6 cellular contexts compared by ENCODE assay signal in genomic region chrX:153727108-153727931, GRCh38. TPM values are rescaled to one million over a fixed set of nuclear protein-coding genes. Genes with fewer than 3 reads are reported as not detected.
DNase-seq lines count a peak whose midpoint lies in the region; ATAC-seq and TF ChIP-seq lines count a peak whose summit lies in the region.

No MANE protein-coding gene starts in this region.

- DNase-seq in H4 (ENCODE audit: low spot score): peak; percentile 16
- DNase-seq in activated B cell treated with CpG ODN at 0.5 μM for 24 hours: no peak
- DNase-seq in foreskin keratinocyte: no peak
- DNase-seq in RKO (ENCODE audit: low spot score): no peak
- DNase-seq in SHP77 treated with DMSO at 0.1 percent for 48 hours (lab: John Stamatoyannopoulos, UW): no peak

- 20% methylated on average over 23 of the region's 23 CpGs for WGBS in liver

- peak overlapping the region in 1 of 2 donors; percentile 47 for H3K9ac ChIP-seq in liver (ENCODE audit: low read depth in 1 of 2, low read length in 2 of 2)

- H3K4me1 ChIP-seq in liver (ENCODE audit: control insufficient read depth in 4 of 4, insufficient read depth in 4 of 4, low read length in 3 of 4): peaks cover 24 to 44% (median 38%) of the 10 kb centered on the region in 4 donors
- H3K4me1 ChIP-seq in foreskin keratinocyte: peaks cover 5% of the 10 kb centered on the region

- peaks cover 2% of the 10 kb centered on the region for H3K9me3 Mint-ChIP-seq in activated B cell treated with CpG ODN at 0.5 μM for 24 hours

- peaks cover 54% of the 10 kb centered on the region for H3K4me1 Mint-ChIP-seq in activated B cell treated with CpG ODN at 0.5 μM for 24 hours

- POLR2A ChIA-PET in activated B cell treated with CpG ODN at 0.5 μM for 24 hours (lab: Charles Lee): interaction anchor here (0.7 to 1.9 kb wide), 5 partner anchors 8 to 199 kb away, joined by 3 to 6 read pairs (median 3); partner anchors contain the start of gene SLC6A8

- no peaks in the 10 kb centered on the region for H3K27me3 ChIP-seq in liver (ENCODE audit: control insufficient read depth in 4 of 4, insufficient read depth in 4 of 4, low read length in 3 of 4)
- no peaks in the 10 kb centered on the region for H3K27me3 ChIP-seq in foreskin keratinocyte

- H3K36me3 Mint-ChIP-seq in activated B cell treated with CpG ODN at 0.5 μM for 24 hours (ENCODE audit: low read depth): peaks cover 21% of the 10 kb centered on the region

- H3K9me3 ChIP-seq in liver (ENCODE audit: control insufficient read depth in 4 of 4, low read length in 3 of 4): no peaks in the 10 kb centered on the region

- peaks cover 0 to 2% (median 0%) of the 10 kb centered on the region in 4 donors for H3K36me3 ChIP-seq in liver (ENCODE audit: control insufficient read depth in 4 of 4, insufficient read depth in 3 of 4, low read depth in 1 of 4, low read length in 3 of 4)

- ATAC-seq in activated B cell treated with CpG ODN at 0.5 μM for 24 hours (ENCODE audit: low read depth) (no peak), foreskin keratinocyte (no peak)

- H3K4me3 Mint-ChIP-seq in activated B cell treated with CpG ODN at 0.5 μM for 24 hours: peak overlapping the region; percentile 70

- H3K27ac ChIP-seq in liver (ENCODE audit: low read depth in 1 of 2, low read length in 2 of 2) (peak overlapping the region; percentile 86 to 88), foreskin keratinocyte (no peak overlapping the region)

- intact Hi-C loops in activated B cell treated with CpG ODN at 0.5 μM for 24 hours (cut with micrococcal nuclease): loop anchor here (1.0 to 10.0 kb wide), 4 partner anchors 8 to 647 kb away; partner anchors contain the start of genes ARHGAP4, EMD, FLNA and PLXNB3

- no peaks in the 10 kb centered on the region for H3K27me3 Mint-ChIP-seq in activated B cell treated with CpG ODN at 0.5 μM for 24 hours

- TF ChIP-seq RAD21 in liver (IDR thresholded peaks at IDR 0.05): no peak

- peak overlapping the region; percentile 56 for H3K27ac Mint-ChIP-seq in activated B cell treated with CpG ODN at 0.5 μM for 24 hours

- CTCF ChIA-PET in activated B cell treated with CpG ODN at 0.5 μM for 24 hours (lab: Charles Lee): interaction anchor here (1.5 kb wide), 1 partner anchor 256 kb away, joined by 3 read pairs; no protein-coding TSS in a partner anchor

- peak overlapping the region in 1 of 3 donors; percentile 82 for H3K4me3 ChIP-seq in liver (ENCODE audit: low read depth in 1 of 3, low read length in 3 of 3)

- TF ChIP-seq CTCF in activated B cell treated with CpG ODN at 0.5 μM for 24 hours (IDR thresholded peaks at IDR 0.05) (no peak), liver (IDR thresholded peaks at IDR 0.05; ENCODE audit: low read depth, low read length, missing input control) (no peak), foreskin keratinocyte (conservative IDR thresholded peaks at IDR 0.05) (no peak)

TF ChIP-seq in liver, 16 proteins besides CTCF, POLR2A, EP300 and RAD21:
- no peak for TF ChIP-seq EGR1 (IDR thresholded peaks at IDR 0.05; ENCODE audit: low read depth in 2 of 2)
- peak; percentile 18 for TF ChIP-seq MAX (IDR thresholded peaks at IDR 0.05)

RNA-seq across cellular contexts. Expression of gene ABCD1, which starts 2.7 kb away (rescaled TPM):
- 8.6 and 9.1 TPM in 2 replicates for total RNA-seq in H4 (2014; rRNA removed; shearing (Covaris generic))
- total RNA-seq in activated B cell treated with CpG ODN at 0.5 μM for 24 hours: 2.6 and 2.8 TPM in 2 replicates
- total RNA-seq in liver: 10 to 100 TPM in 1 of 2 donors, 1 to 10 TPM in 1; 5.6 to 10.8 TPM
- 1 to 10 TPM; 4.0 to 9.6 TPM for polyA plus RNA-seq in liver
- 2.2 and 3.2 TPM in 2 replicates for total RNA-seq in foreskin keratinocyte
- polyA plus RNA-seq in foreskin keratinocyte: 1.6 and 2.3 TPM in 2 replicates

RNA-seq across cellular contexts. Expression of gene BCAP31, which starts 3.1 kb away (rescaled TPM):
- 233 and 264 TPM in 2 replicates for total RNA-seq in H4 (2014; rRNA removed; shearing (Covaris generic))
- total RNA-seq in activated B cell treated with CpG ODN at 0.5 μM for 24 hours (90.5 and 90.7 TPM in 2 replicates), liver (100 to 1,000 TPM in 1 of 2 donors, 10 to 100 TPM in 1; 64.6 to 101 TPM), foreskin keratinocyte (239 and 289 TPM in 2 replicates)
- polyA plus RNA-seq in liver (100 to 1,000 TPM; 136 to 158 TPM), foreskin keratinocyte (275 and 350 TPM in 2 replicates)

RNA-seq across cellular contexts. Expression of gene PLXNB3, which starts 36.7 kb away (rescaled TPM):
- total RNA-seq in H4 (2014; rRNA removed; shearing (Covaris generic)): 0.60 and 1.6 TPM in 2 replicates
- total RNA-seq in activated B cell treated with CpG ODN at 0.5 μM for 24 hours (not detected in 2 replicates), liver (under 1 TPM; 0.42 to 0.50 TPM), foreskin keratinocyte (5.3 and 5.4 TPM in 2 replicates)
- polyA plus RNA-seq in liver (under 1 TPM; 0.11 to 0.69 TPM), foreskin keratinocyte (6.1 and 8.3 TPM in 2 replicates)

RNA-seq across cellular contexts. Expression of gene SLC6A8, which starts 39.6 kb away (rescaled TPM):
- 21.7 and 43.3 TPM in 2 replicates for total RNA-seq in H4 (2014; rRNA removed; shearing (Covaris generic))
- total RNA-seq in activated B cell treated with CpG ODN at 0.5 μM for 24 hours (0.81 and 1.2 TPM in 2 replicates), liver (10 to 100 TPM in 1 of 2 donors, under 1 TPM in 1; 0.84 to 44.4 TPM), foreskin keratinocyte (40.0 and 43.4 TPM in 2 replicates)
- polyA plus RNA-seq in liver (1 to 10 TPM in 1 of 2 donors, under 1 TPM in 1; 0.25 to 1.9 TPM), foreskin keratinocyte (34.2 and 34.8 TPM in 2 replicates)

RNA-seq across cellular contexts. Expression of gene SRPK3, which starts 53.5 kb away (rescaled TPM):
- total RNA-seq in H4 (2014; rRNA removed; shearing (Covaris generic)): 0.06 and 0.35 TPM in 2 replicates
- not detected in 2 replicates for total RNA-seq in activated B cell treated with CpG ODN at 0.5 μM for 24 hours
- total RNA-seq in liver: under 1 TPM in 1 of 2 donors, not detected in 1; 0.05 TPM
- polyA plus RNA-seq in liver: not detected
- 0.03 and 0.04 TPM in 2 replicates for total RNA-seq in foreskin keratinocyte
- polyA plus RNA-seq in foreskin keratinocyte: 0.10 and 0.15 TPM in 2 replicates
